21 cellular contexts compared by ENCODE assay signal in the genomic region with DNA sequence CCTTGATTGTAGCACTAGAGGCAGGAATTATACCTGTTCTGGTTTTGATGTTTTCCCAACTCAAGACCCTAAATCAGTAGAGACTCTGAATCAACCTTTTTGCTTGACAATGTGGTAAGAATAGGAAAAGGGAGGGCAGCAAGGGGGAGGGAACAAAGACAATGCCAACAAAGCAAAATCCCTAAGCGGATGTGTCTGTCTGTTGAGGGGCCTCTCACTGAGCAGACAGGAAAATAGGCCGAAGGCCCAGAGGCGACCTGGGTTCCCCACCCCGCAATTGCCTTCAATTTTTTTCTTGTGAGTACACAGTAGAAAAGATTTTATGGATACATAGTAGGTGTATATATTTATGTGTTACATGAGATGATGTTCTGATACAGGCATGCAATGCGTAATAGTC.
DNase-seq lines count a peak whose midpoint lies in the region; ATAC-seq and TF ChIP-seq lines count a peak whose summit lies in the region.
"Had no signal": no experiment of that assay in that cellular context is flagged by ENCODE, and none has a peak within 500 bp of the region (broad histone marks: within the 10 kb centered on the region; RNA-seq: fewer than 3 reads in every experiment).

No MANE protein-coding gene starts in this region.

- H4K8ac ChIP-seq in mesenchymal stem cell (ENCODE audit: low read length), result no peak overlapping the region

- no peaks in the 10 kb centered on the region for H3K36me3 Mint-ChIP-seq in activated CD8-positive, alpha-beta T cell treated with anti-CD3 and anti-CD28 coated beads for 36 hours (ENCODE audit: low read depth)
- no peaks in the 10 kb centered on the region for H3K36me3 Mint-ChIP-seq in activated CD8-positive, alpha-beta T cell treated with anti-CD3 and anti-CD28 coated beads, Interleukin-2, amount 10 ng/mL, durations not matched to agents 7 days and 5 days (ENCODE audit: low read depth)
- H3K36me3 Mint-ChIP-seq in WTC11 (no peaks in the 10 kb centered on the region), glutamatergic neuron (ENCODE audit: unreplicated experiment) (no peaks in the 10 kb centered on the region)
- H3K36me3 Mint-ChIP-seq: memory B cell had no signal

- no peak for TF ChIP-seq CTCF in activated CD8-positive, alpha-beta T cell treated with anti-CD3 and anti-CD28 coated beads for 36 hours (IDR thresholded peaks at IDR 0.05)
- TF ChIP-seq CTCF in WTC11 (IDR thresholded peaks at IDR 0.05) (no peak), glutamatergic neuron (IDR thresholded peaks at IDR 0.05; ENCODE audit: partially characterized antibody, unreplicated experiment) (no peak)

- H3K27ac Mint-ChIP-seq in activated CD8-positive, alpha-beta T cell treated with anti-CD3 and anti-CD28 coated beads for 36 hours, result peak overlapping the region; percentile 57
- no peak overlapping the region for H3K27ac Mint-ChIP-seq in activated CD8-positive, alpha-beta T cell treated with anti-CD3 and anti-CD28 coated beads, Interleukin-2, amount 10 ng/mL, durations not matched to agents 7 days and 5 days
- H3K27ac Mint-ChIP-seq in WTC11, result peak overlapping the region; percentile 91
- H3K27ac Mint-ChIP-seq in glutamatergic neuron (ENCODE audit: unreplicated experiment), result peak overlapping the region; percentile 90
- H3K27ac Mint-ChIP-seq: memory B cell, nephron progenitor cell had no signal

- peaks cover 13% of the 10 kb centered on the region for H3K4me1 ChIP-seq in mesenchymal stem cell (ENCODE audit: control insufficient read depth, insufficient read depth, low read depth, low read length)
- H3K4me1 ChIP-seq: prostate gland had no signal

- peaks cover 80% of the 10 kb centered on the region for H3K4me1 Mint-ChIP-seq in activated CD8-positive, alpha-beta T cell treated with anti-CD3 and anti-CD28 coated beads for 36 hours (ENCODE audit: low read depth)
- H3K4me1 Mint-ChIP-seq in activated CD8-positive, alpha-beta T cell treated with anti-CD3 and anti-CD28 coated beads, Interleukin-2, amount 10 ng/mL, durations not matched to agents 7 days and 5 days (ENCODE audit: low read depth), result peaks cover 57% of the 10 kb centered on the region
- H3K4me1 Mint-ChIP-seq in WTC11 (peaks cover 83% of the 10 kb centered on the region), glutamatergic neuron (ENCODE audit: low read depth, unreplicated experiment) (peaks cover 78% of the 10 kb centered on the region)

- DNase-seq in activated CD8-positive, alpha-beta T cell treated with anti-CD3 and anti-CD28 coated beads for 36 hours, result peak; percentile 26
- no peak for DNase-seq in activated CD8-positive, alpha-beta T cell treated with anti-CD3 and anti-CD28 coated beads, Interleukin-2, amount 10 ng/mL, durations not matched to agents 7 days and 5 days
- DNase-seq in WTC11 (ENCODE audit: low spot score) (no peak), glutamatergic neuron (no peak), mesenchymal stem cell (no peak), globus pallidus (ENCODE audit: low spot score) (no peak)
- no peak for DNase-seq in stimulated activated naive CD8-positive, alpha-beta T cell treated with anti-CD3 and anti-CD28 coated beads, Interleukin-15, Interleukin-2, amounts not matched to agents 100 U/mL and 50 U/mL, for 24 hours
- DNase-seq: 8988T; activated CD8-positive, alpha-beta memory T cell treated with anti-CD3 and anti-CD28 coated beads for 24 hours; heart right ventricle; IMR-90; NCI-H1694; NCI-H2227 treated with DMSO at 0.1 percent for 48 hours; nephron progenitor cell; PC-9; SJCRH30; T-helper 2 cell had no signal

- peaks cover 2% of the 10 kb centered on the region for H3K79me1 ChIP-seq in mesenchymal stem cell (replicated peaks; ENCODE audit: low read length, poor library complexity, severe bottlenecking)

- no peak overlapping the region for H2BK12ac ChIP-seq in mesenchymal stem cell (ENCODE audit: low read length in 2 of 2)

- no peak overlapping the region for H3K4me2 ChIP-seq in mesenchymal stem cell (ENCODE audit: low read length, poor library complexity, severe bottlenecking)
- H3K4me2 ChIP-seq: PC-9 had no signal

- H3K9me3 ChIP-seq in mesenchymal stem cell (ENCODE audit: control insufficient read depth, low read length), result no peaks in the 10 kb centered on the region
- H3K9me3 ChIP-seq: heart right ventricle, prostate gland, SJCRH30 had no signal

- no peak overlapping the region for H3K9ac ChIP-seq in mesenchymal stem cell (ENCODE audit: low read length)

- POLR2A ChIA-PET in activated CD8-positive, alpha-beta T cell treated with anti-CD3 and anti-CD28 coated beads for 36 hours (lab: Charles Lee), result no interaction called here
- POLR2A ChIA-PET in activated CD8-positive, alpha-beta T cell treated with anti-CD3 and anti-CD28 coated beads, Interleukin-2, amount 10 ng/mL, durations not matched to agents 7 days and 5 days (lab: Charles Lee), result no interaction called here
- POLR2A ChIA-PET in WTC11 (lab: Charles Lee), result no interaction called here

- H2AK5ac ChIP-seq in mesenchymal stem cell (ENCODE audit: low read length, severe bottlenecking), result no peak overlapping the region

- CTCF ChIA-PET in activated CD8-positive, alpha-beta T cell treated with anti-CD3 and anti-CD28 coated beads for 36 hours (lab: Charles Lee), result interaction anchor here (1.4 kb wide), 1 partner anchor 52 kb away, joined by 4 read pairs; no protein-coding TSS in a partner anchor
- CTCF ChIA-PET in activated CD8-positive, alpha-beta T cell treated with anti-CD3 and anti-CD28 coated beads, Interleukin-2, amount 10 ng/mL, durations not matched to agents 7 days and 5 days (lab: Charles Lee), result interaction anchor here (1.2 kb wide), 1 partner anchor 49 kb away, joined by 3 read pairs; no protein-coding TSS in a partner anchor
- CTCF ChIA-PET in WTC11 (lab: Charles Lee), result no interaction called here

- no peak overlapping the region for H3K18ac ChIP-seq in mesenchymal stem cell (ENCODE audit: low read depth in 1 of 2, low read length in 2 of 2)

- H3K23ac ChIP-seq in mesenchymal stem cell (ENCODE audit: low read length in 2 of 2), result no peak overlapping the region

- WGBS in mesenchymal stem cell, result 95% methylated on average over 4 of the region's 5 CpGs

- H3K27ac ChIP-seq in mesenchymal stem cell (ENCODE audit: low read length, poor library complexity, severe bottlenecking), result no peak overlapping the region
- H3K27ac ChIP-seq: PC-9, prostate gland, SJCRH30 had no signal

- peak; percentile 45 for ATAC-seq in activated CD8-positive, alpha-beta T cell treated with anti-CD3 and anti-CD28 coated beads for 36 hours
- ATAC-seq in activated CD8-positive, alpha-beta T cell treated with anti-CD3 and anti-CD28 coated beads, Interleukin-2, amount 10 ng/mL, durations not matched to agents 7 days and 5 days, result no peak
- peak; percentile 42 for ATAC-seq in WTC11
- ATAC-seq in stimulated activated naive CD8-positive, alpha-beta T cell treated with anti-CD3 and anti-CD28 coated beads, Interleukin-15, Interleukin-2, amounts not matched to agents 100 U/mL and 50 U/mL, for 24 hours, result peak; percentile 29
- no peak for ATAC-seq in HG02884 (IDR thresholded peaks at IDR 0.05; ENCODE audit: unreplicated experiment)
- ATAC-seq: GM12878, heart right ventricle had no signal

- no peak overlapping the region for H2BK5ac ChIP-seq in mesenchymal stem cell (ENCODE audit: low read depth, low read length, poor library complexity, severe bottlenecking)

- no peak overlapping the region for H2BK120ac ChIP-seq in mesenchymal stem cell (ENCODE audit: low read depth, low read length)

- H3K4ac ChIP-seq in mesenchymal stem cell (ENCODE audit: low read depth in 1 of 2, low read length in 2 of 2), result no peak overlapping the region

- no peak overlapping the region for H3K14ac ChIP-seq in mesenchymal stem cell (ENCODE audit: low read length in 2 of 2)

- H3K36me3 ChIP-seq in mesenchymal stem cell (ENCODE audit: control insufficient read depth in 1 of 2, insufficient read depth in 2 of 2, low read depth in 1 of 2, low read length in 2 of 2), result peaks cover 0 to 22% of the 10 kb centered on the region in 2 experiments
- H3K36me3 ChIP-seq: heart right ventricle, prostate gland, SJCRH30 had no signal

- no peak overlapping the region for H4K91ac ChIP-seq in mesenchymal stem cell (ENCODE audit: low read length)

- H3K4me3 Mint-ChIP-seq in activated CD8-positive, alpha-beta T cell treated with anti-CD3 and anti-CD28 coated beads for 36 hours, result peak overlapping the region; percentile 11
- H3K4me3 Mint-ChIP-seq in activated CD8-positive, alpha-beta T cell treated with anti-CD3 and anti-CD28 coated beads, Interleukin-2, amount 10 ng/mL, durations not matched to agents 7 days and 5 days, result no peak overlapping the region
- H3K4me3 Mint-ChIP-seq in WTC11 (peak overlapping the region; percentile 29; the same call in 1 of the 2 replicates), glutamatergic neuron (ENCODE audit: unreplicated experiment) (peak overlapping the region; percentile 64)
- H3K4me3 Mint-ChIP-seq: memory B cell, nephron progenitor cell had no signal

- H3K9me3 Mint-ChIP-seq in activated CD8-positive, alpha-beta T cell treated with anti-CD3 and anti-CD28 coated beads for 36 hours, result no peaks in the 10 kb centered on the region
- no peaks in the 10 kb centered on the region for H3K9me3 Mint-ChIP-seq in activated CD8-positive, alpha-beta T cell treated with anti-CD3 and anti-CD28 coated beads, Interleukin-2, amount 10 ng/mL, durations not matched to agents 7 days and 5 days (ENCODE audit: insufficient read depth)
- H3K9me3 Mint-ChIP-seq in WTC11 (no peaks in the 10 kb centered on the region), glutamatergic neuron (ENCODE audit: unreplicated experiment) (peaks cover 35% of the 10 kb centered on the region)
- H3K9me3 Mint-ChIP-seq: memory B cell had no signal

- H3K27me3 Mint-ChIP-seq in activated CD8-positive, alpha-beta T cell treated with anti-CD3 and anti-CD28 coated beads for 36 hours, result no peaks in the 10 kb centered on the region
- H3K27me3 Mint-ChIP-seq in activated CD8-positive, alpha-beta T cell treated with anti-CD3 and anti-CD28 coated beads, Interleukin-2, amount 10 ng/mL, durations not matched to agents 7 days and 5 days (ENCODE audit: low read depth), result no peaks in the 10 kb centered on the region
- H3K27me3 Mint-ChIP-seq in WTC11 (ENCODE audit: low read depth) (no peaks in the 10 kb centered on the region), glutamatergic neuron (ENCODE audit: unreplicated experiment) (peaks cover 10% of the 10 kb centered on the region)
- H3K27me3 Mint-ChIP-seq: memory B cell had no signal

- no peaks in the 10 kb centered on the region for H3K27me3 ChIP-seq in mesenchymal stem cell (ENCODE audit: control insufficient read depth in 1 of 2, insufficient read depth in 1 of 2, low read length in 2 of 2)
- H3K27me3 ChIP-seq: heart right ventricle, SJCRH30 had no signal

- no peak overlapping the region for H2BK15ac ChIP-seq in mesenchymal stem cell (ENCODE audit: low read depth, poor library complexity, severe bottlenecking)

- no peak overlapping the region for H3K4me3 ChIP-seq in mesenchymal stem cell (ENCODE audit: insufficient read depth in 1 of 2, low read depth in 1 of 2, low read length in 2 of 2)
- H3K4me3 ChIP-seq: GM12878, heart right ventricle, PC-9, prostate gland, SJCRH30 had no signal

- intact Hi-C loops in activated CD8-positive, alpha-beta T cell treated with anti-CD3 and anti-CD28 coated beads for 36 hours (cut with micrococcal nuclease), result loop anchor here (10.0 kb wide), 1 partner anchor 52 kb away; no protein-coding TSS in a partner anchor

- H2AFZ ChIP-seq in mesenchymal stem cell (ENCODE audit: low read depth, low read length), result no peak overlapping the region
- H2AFZ ChIP-seq: PC-9 had no signal

TF ChIP-seq in WTC11, 78 proteins besides CTCF, POLR2A, EP300 and RAD21 (continues in another document):
- no peak for TF ChIP-seq ETV6 (CRISPR knock-in tag; IDR thresholded peaks at IDR 0.05)

Comparison
In these comparisons a context has a peak if more than half of its experiments do, and no peak if none do; other contexts are left out.
1. ATAC-seq: peak in activated CD8-positive, alpha-beta T cell treated with anti-CD3 and anti-CD28 coated beads for 36 hours (single experiment), WTC11 (single experiment) and stimulated activated naive CD8-positive, alpha-beta T cell treated with anti-CD3 and anti-CD28 coated beads, Interleukin-15, Interleukin-2, amounts not matched to agents 100 U/mL and 50 U/mL, for 24 hours (single experiment); none in activated CD8-positive, alpha-beta T cell treated with anti-CD3 and anti-CD28 coated beads, Interleukin-2, amount 10 ng/mL, durations not matched to agents 7 days and 5 days (single experiment) and HG02884 (single experiment).